Comparison of ENCODE assay signal across 16 cellular contexts in the genomic region with DNA sequence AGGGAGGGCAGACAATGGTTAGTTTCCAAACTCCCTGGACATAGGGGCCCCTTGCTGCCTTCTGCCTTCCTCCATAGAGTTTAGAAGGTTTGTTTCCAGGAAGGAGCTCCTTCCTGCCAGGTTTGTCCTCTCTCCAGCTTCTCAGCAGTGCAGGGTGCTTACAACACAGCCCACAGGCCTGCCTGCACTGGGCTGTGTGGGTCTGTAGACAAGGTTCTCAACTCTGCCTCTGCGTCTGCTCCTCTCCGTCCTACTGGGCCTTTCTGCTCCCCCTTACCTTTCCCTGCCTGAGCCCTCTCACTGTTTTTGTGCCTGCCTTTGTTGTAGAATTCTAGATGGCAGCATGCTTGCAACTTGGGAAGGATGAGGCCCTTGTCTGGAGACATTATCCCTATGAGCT.
A peak's percentile ranks its signal among the peaks of the same experiment; 100 is the strongest.
DNase-seq lines count a peak whose midpoint lies in the region; ATAC-seq, FAIRE-seq and TF ChIP-seq lines count a peak whose summit lies in the region.
"Had no signal": no experiment of that assay in that cellular context is flagged by ENCODE, and none has a peak within 500 bp of the region (broad histone marks: within the 10 kb centered on the region; RNA-seq: fewer than 3 reads in every experiment).

No MANE protein-coding gene starts in this region.

- H4K20me1 ChIP-seq in BLaER1 (peaks cover 18% of the 10 kb centered on the region; the same call in 1 of the 2 replicates), endothelial cell of umbilical vein (replicated peaks; ENCODE audit: control insufficient read depth, extremely low read depth, insufficient read depth, low read length) (no peaks in the 10 kb centered on the region)

- dilution Hi-C loops in endothelial cell of umbilical vein (cut with MboI; ENCODE audit: extremely low pct_ligation_motif_present, low sequenced_read_pairs), result no loop called here

- no peak for FAIRE-seq in endothelial cell of umbilical vein (lab: Jason Lieb, UNC)

- H3K9me1 ChIP-seq in endothelial cell of umbilical vein (replicated peaks; ENCODE audit: control insufficient read depth, extremely low read depth, insufficient read depth, low read length), result no peaks in the 10 kb centered on the region

- 93 to 95% methylated on average over 2 of the region's 2 CpGs for WGBS in sigmoid colon, 2 donors

- H3K4me3 Mint-ChIP-seq in HFFc6, result no peak overlapping the region
- H3K4me3 Mint-ChIP-seq: CD8-positive, alpha-beta memory T cell; neural crest cell had no signal

- no peak overlapping the region for H3K4me2 ChIP-seq in BLaER1
- H3K4me2 ChIP-seq in endothelial cell of umbilical vein (ENCODE audit: insufficient read depth, low read length), result no peak overlapping the region

- H3K36me3 Mint-ChIP-seq in HFFc6 (ENCODE audit: low read depth), result peaks cover 15% of the 10 kb centered on the region
- H3K36me3 Mint-ChIP-seq: CD8-positive, alpha-beta memory T cell had no signal

- H3K27me3 Mint-ChIP-seq in HFFc6 (ENCODE audit: insufficient read depth), result peaks cover 5% of the 10 kb centered on the region; the same call in 1 of the 2 replicates

- H3K27me3 ChIP-seq in BLaER1 (no peaks in the 10 kb centered on the region), endothelial cell of umbilical vein (ENCODE audit: control insufficient read depth in 2 of 2, insufficient read depth in 2 of 2, low read length in 2 of 2) (no peaks in the 10 kb centered on the region), sigmoid colon (no peaks in the 10 kb centered on the region)
- H3K27me3 ChIP-seq: dorsolateral prefrontal cortex, gastroesophageal sphincter, suprapubic skin had no signal

- H2AFZ ChIP-seq in endothelial cell of umbilical vein (ENCODE audit: low read depth, low read length), result no peak overlapping the region

- H3K9me3 ChIP-seq in BLaER1 (peaks cover 31% of the 10 kb centered on the region), endothelial cell of umbilical vein (replicated peaks; ENCODE audit: control insufficient read depth, insufficient read depth, low read length) (no peaks in the 10 kb centered on the region), sigmoid colon (no peaks in the 10 kb centered on the region)
- H3K9me3 ChIP-seq: gastroesophageal sphincter, suprapubic skin had no signal

- H3K27ac Mint-ChIP-seq in HFFc6, result 0 out of 2 replicates have a peak overlapping the region, but pooled peaks have one; percentile 17
- H3K27ac Mint-ChIP-seq: CD8-positive, alpha-beta memory T cell had no signal

- H3K9ac ChIP-seq in BLaER1 (no peak overlapping the region), endothelial cell of umbilical vein (replicated peaks; ENCODE audit: extremely low read depth, insufficient read depth, low read length) (no peak overlapping the region)

- TF ChIP-seq POLR2A in endothelial cell of umbilical vein (IDR thresholded peaks at IDR 0.05; ENCODE audit: low read depth, low read length) (no peak), sigmoid colon (IDR thresholded peaks at IDR 0.05) (no peak)

- intact Hi-C loops in endothelial cell of umbilical vein (cut with micrococcal nuclease) (loop anchor here (1.0 to 5.0 kb wide), 5 partner anchors 31 to 184 kb away; a partner anchor contains a TSS), sigmoid colon (cut with DNase I) (loop anchor here (1.0 to 2.0 kb wide), 2 partner anchors 82 to 124 kb away; a partner anchor contains a TSS)

- CTCF ChIA-PET in endothelial cell of umbilical vein (lab: Charles Lee), result interaction anchor here (0.6 to 2.7 kb wide), 35 partner anchors 10 to 1024 kb away, joined by 3 to 78 read pairs (median 5); a partner anchor contains a TSS

- H3K27ac ChIP-seq in BLaER1 (0 out of 2 replicates have a peak overlapping the region, but pooled peaks have one; percentile 16), endothelial cell of umbilical vein (ENCODE audit: insufficient read depth, low read depth, low read length) (peak overlapping the region; percentile 25), sigmoid colon (peak overlapping the region; percentile 24 to 95 (median 56))
- H3K27ac ChIP-seq: suprapubic skin had no signal

- BruUV-seq in endothelial cell of umbilical vein (replicated peaks; lab: Mats Ljungman, UMichigan), result no TSS peak

- H3K79me2 ChIP-seq in endothelial cell of umbilical vein (ENCODE audit: control insufficient read depth, insufficient read depth, low read length), result peaks cover 57% of the 10 kb centered on the region

- no peak for TF ChIP-seq EP300 in sigmoid colon (IDR thresholded peaks at IDR 0.05)

- H3K4me3 ChIP-seq in BLaER1 (no peak overlapping the region), endothelial cell of umbilical vein (replicated peaks in 1 of 3; ENCODE audit: insufficient read depth in 1 of 3, low read depth in 1 of 3, low read length in 3 of 3) (no peak overlapping the region), sigmoid colon (no peak overlapping the region)
- H3K4me3 ChIP-seq: dorsolateral prefrontal cortex, gastroesophageal sphincter, K562, suprapubic skin had no signal

- TF ChIP-seq CTCF in HFFc6 (IDR thresholded peaks at IDR 0.05), result no peak
- no peak for TF ChIP-seq CTCF in endothelial cell of umbilical vein (IDR thresholded peaks at IDR 0.05; ENCODE audit: extremely low read depth in 1 of 2, insufficient read depth in 1 of 2, low read depth in 1 of 2, low read length in 2 of 2)
- no peak for TF ChIP-seq CTCF in sigmoid colon (IDR thresholded peaks at IDR 0.05)

- H3K4me1 ChIP-seq in BLaER1 (no peaks in the 10 kb centered on the region), endothelial cell of umbilical vein (ENCODE audit: control insufficient read depth, extremely low read depth, insufficient read depth, low read length) (peaks cover 24% of the 10 kb centered on the region), sigmoid colon (peaks cover 0 to 48% (median 44%) of the 10 kb centered on the region in 4 donors)

- DNase-seq in HFFc6 (no peak), endothelial cell of umbilical vein (ENCODE audit: low read depth, low spot score) (no peak), sigmoid colon (no peak), NCI-H146 treated with DMSO at 0.1 percent for 48 hours (lab: John Stamatoyannopoulos, UW; ENCODE audit: unreplicated experiment) (no peak), midbrain (lab: John Stamatoyannopoulos, UW) (no peak), GOT3 (lab: John Stamatoyannopoulos, UW) (no peak)
- DNase-seq: amniotic stem cell, DMS79 had no signal

- no peak for ATAC-seq in GM19023 (IDR thresholded peaks at IDR 0.05; ENCODE audit: unreplicated experiment)

- H3K4me1 Mint-ChIP-seq in HFFc6 (ENCODE audit: low read depth), result peaks cover 57% of the 10 kb centered on the region
- H3K4me1 Mint-ChIP-seq: neural crest cell had no signal

- no peaks in the 10 kb centered on the region for H3K9me3 Mint-ChIP-seq in HFFc6
- H3K9me3 Mint-ChIP-seq: neural crest cell had no signal

- H3K36me3 ChIP-seq in BLaER1 (peaks cover 47% of the 10 kb centered on the region), endothelial cell of umbilical vein (ENCODE audit: control insufficient read depth in 2 of 2, extremely low read depth in 1 of 2, insufficient read depth in 2 of 2, low read length in 2 of 2) (no peaks in the 10 kb centered on the region), sigmoid colon (no peaks in the 10 kb centered on the region)
- H3K36me3 ChIP-seq: gastroesophageal sphincter, suprapubic skin had no signal

- POLR2A ChIA-PET in endothelial cell of umbilical vein (lab: Charles Lee), result interaction anchor here (0.6 to 2.3 kb wide), 6 partner anchors 13 to 125 kb away, joined by 3 to 7 read pairs (median 4); a partner anchor contains a TSS

TF ChIP-seq in endothelial cell of umbilical vein, 7 proteins besides CTCF, POLR2A, EP300 and RAD21:
- TF ChIP-seq POLR2AphosphoS5 (IDR thresholded peaks at IDR 0.05; ENCODE audit: insufficient read depth, low read depth, low read length) (no peak), GATA2 (IDR thresholded peaks at IDR 0.05; ENCODE audit: insufficient read depth, insufficient read length, low read depth, low read length) (no peak), MYC (IDR thresholded peaks at IDR 0.05; ENCODE audit: low read depth, low read length) (no peak), EZH2 (IDR thresholded peaks at IDR 0.05; ENCODE audit: borderline replicate concordance, low read depth, low read length, severe bottlenecking) (no peak), FOS (IDR thresholded peaks at IDR 0.05; ENCODE audit: borderline replicate concordance, insufficient read depth, low read length) (no peak), JUN (IDR thresholded peaks at IDR 0.05; ENCODE audit: borderline replicate concordance, insufficient read depth, insufficient read length, low read depth) (no peak)
- TF ChIP-seq, protein P1, sequence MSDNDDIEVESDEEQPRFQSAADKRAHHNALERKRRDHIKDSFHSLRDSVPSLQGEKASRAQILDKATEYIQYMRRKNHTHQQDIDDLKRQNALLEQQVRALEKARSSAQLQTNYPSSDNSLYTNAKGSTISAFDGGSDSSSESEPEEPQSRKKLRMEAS (IDR thresholded peaks at IDR 0.05; ENCODE audit: insufficient read depth, insufficient read length), result no peak
TF ChIP-seq in endothelial cell of umbilical vein: peak in this region for 0.
